22 cellular contexts compared by ENCODE assay signal in genomic region chr18:568731-569130, GRCh38. TPM values are rescaled to one million over a fixed set of nuclear protein-coding genes. Genes with fewer than 3 reads are reported as not detected.
"Had no signal": no experiment of that assay in that cellular context is flagged by ENCODE, and none has a peak within 500 bp of the region (broad histone marks: within the 10 kb centered on the region; RNA-seq: fewer than 3 reads in every experiment).

No MANE protein-coding gene starts in this region.

- H3K9me3 Mint-ChIP-seq: nephron; stimulated activated effector memory CD8-positive, alpha-beta T cell treated with anti-CD3 and anti-CD28 coated beads, Interleukin-12 subunit alpha, Interleukin-12 subunit beta, amount 100 ng/mL, for 72 hours had no signal

- ATAC-seq: heart right ventricle; psoas muscle; right lobe of liver; stimulated activated effector memory CD8-positive, alpha-beta T cell treated with anti-CD3 and anti-CD28 coated beads, Interleukin-12 subunit alpha, Interleukin-12 subunit beta, amount 100 ng/mL, for 72 hours; stimulated activated naive CD8-positive, alpha-beta T cell treated with anti-CD3 and anti-CD28 coated beads, Interleukin-15, Interleukin-2, amounts not matched to agents 100 U/mL and 50 U/mL, for 24 hours; upper lobe of right lung had no signal

- H3K36me3 Mint-ChIP-seq: stimulated activated effector memory CD8-positive, alpha-beta T cell treated with anti-CD3 and anti-CD28 coated beads, Interleukin-12 subunit alpha, Interleukin-12 subunit beta, amount 100 ng/mL, for 72 hours had no signal

- H3K27me3 ChIP-seq: colonic mucosa, heart right ventricle, right lobe of liver, tibial artery, upper lobe of right lung, vagina had no signal

- H3K4me1 Mint-ChIP-seq: stimulated activated effector memory CD8-positive, alpha-beta T cell treated with anti-CD3 and anti-CD28 coated beads, Interleukin-12 subunit alpha, Interleukin-12 subunit beta, amount 100 ng/mL, for 72 hours had no signal

- H3K27ac Mint-ChIP-seq: nephron; stimulated activated effector memory CD8-positive, alpha-beta T cell treated with anti-CD3 and anti-CD28 coated beads, Interleukin-12 subunit alpha, Interleukin-12 subunit beta, amount 100 ng/mL, for 72 hours had no signal

- H3K36me3 ChIP-seq: colonic mucosa, heart right ventricle, right lobe of liver, tibial artery, upper lobe of right lung, vagina had no signal

- DNase-seq: colonic mucosa; dermis blood vessel endothelial cell; erythroblast; heart right ventricle; hypothalamus; kidney glomerular epithelial cell; psoas muscle; retina; right lobe of liver; stimulated activated CD4-positive, alpha-beta T cell treated with anti-CD3 and anti-CD28 coated beads, Interleukin-4, amount 100 ng/mL, for 1 hour; stimulated activated CD8-positive, alpha-beta memory T cell treated with anti-CD3 and anti-CD28 coated beads, Interleukin-4, amount 100 ng/mL, for 48 hours; stimulated activated naive CD8-positive, alpha-beta T cell treated with anti-CD3 and anti-CD28 coated beads, Interleukin-15, Interleukin-2, amounts not matched to agents 100 U/mL and 50 U/mL, for 24 hours; tibial artery; upper lobe of right lung had no signal

- H3K4me3 ChIP-seq: colonic mucosa, heart right ventricle, psoas muscle, right lobe of liver, tibial artery, upper lobe of right lung, vagina had no signal

- H3K4me3 Mint-ChIP-seq: nephron; stimulated activated effector memory CD8-positive, alpha-beta T cell treated with anti-CD3 and anti-CD28 coated beads, Interleukin-12 subunit alpha, Interleukin-12 subunit beta, amount 100 ng/mL, for 72 hours had no signal

RNA-seq across cellular contexts. Expression of gene CETN1, which starts 11.4 kb away (rescaled TPM):
- total RNA-seq: colonic mucosa, dermis blood vessel endothelial cell, frontal cortex, glomerular endothelial cell, heart right ventricle, lower leg skin, omental fat pad, psoas muscle, right lobe of liver, temporal lobe, upper lobe of right lung, vagina had no signal
- polyA plus RNA-seq: heart right ventricle, psoas muscle had no signal

RNA-seq across cellular contexts. Expression of gene CLUL1, which starts 28.1 kb away (rescaled TPM):
- total RNA-seq: colonic mucosa, glomerular endothelial cell, heart right ventricle, psoas muscle, right lobe of liver, vagina had no signal
- polyA plus RNA-seq: heart right ventricle, psoas muscle had no signal
